ENCODE assay signal across 9 cellular contexts in the genomic region with DNA sequence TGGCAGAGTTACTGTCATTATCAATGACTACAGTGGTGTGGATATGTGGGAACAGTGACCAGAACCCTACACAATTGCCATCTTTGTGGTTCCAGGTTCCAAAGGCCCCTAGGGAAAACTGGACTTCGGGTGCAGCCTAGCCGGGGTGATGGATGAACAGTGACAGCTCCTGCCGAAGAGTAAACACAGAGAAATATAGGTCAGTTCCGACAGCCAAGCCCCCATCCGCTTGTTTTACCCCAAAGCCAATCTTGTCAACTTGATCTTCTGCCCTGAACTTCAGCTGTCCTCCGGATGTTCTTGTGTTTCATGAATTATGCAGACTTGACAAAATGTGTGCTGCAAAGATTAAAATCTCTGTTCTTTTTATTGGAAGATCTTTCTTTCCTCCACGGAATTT.
"Had no signal": no experiment of that assay in that cellular context is flagged by ENCODE, and none has a peak within 500 bp of the region (broad histone marks: within the 10 kb centered on the region; RNA-seq: fewer than 3 reads in every experiment).

No MANE protein-coding gene starts in this region.

- H2AFZ ChIP-seq: GM23338 had no signal

- H3K4me3 Mint-ChIP-seq: GM23338, H9 had no signal

- FAIRE-seq: H1, H54 had no signal

- H3K4me2 ChIP-seq: KMS-11 had no signal

- H3K27ac Mint-ChIP-seq: GM23338, H9 had no signal

- DNase-seq: H9, HCEC 1CT, IMR-90, KBM-7 had no signal

- H3K9ac ChIP-seq: KMS-11 had no signal

- H3K9me3 Mint-ChIP-seq: GM23338, H9 had no signal

- H3K4me3 ChIP-seq: GM23338 had no signal

- H3K27ac ChIP-seq: HL-60, KMS-11 had no signal
